Comparison of ENCODE assay signal across 1 cellular context in genomic region chr18:8868779-8869415, GRCh38.
TF ChIP-seq lines count a peak whose summit lies in the region.

No MANE protein-coding gene starts in this region.

TF ChIP-seq in GM23338, 12 proteins besides CTCF, POLR2A, EP300 and RAD21:
- TF ChIP-seq ETS1 (IDR thresholded peaks at IDR 0.05): no peak
- no peak for TF ChIP-seq ZNF462 (CRISPR knock-in tag; IDR thresholded peaks at IDR 0.05)
- no peak for TF ChIP-seq STAT1 (IDR thresholded peaks at IDR 0.05; ENCODE audit: unreplicated experiment)
- TF ChIP-seq REST (IDR thresholded peaks at IDR 0.05; ENCODE audit: unreplicated experiment): no peak
- TF ChIP-seq CREB1 (CRISPR knock-in tag; IDR thresholded peaks at IDR 0.05; ENCODE audit: low read depth): no peak
- no peak for TF ChIP-seq POLR2AphosphoS5 (IDR thresholded peaks at IDR 0.05; ENCODE audit: low read depth)
- no peak for TF ChIP-seq NANOG (IDR thresholded peaks at IDR 0.05; ENCODE audit: borderline replicate concordance)
- no peak for TF ChIP-seq EZH2 (IDR thresholded peaks at IDR 0.05; ENCODE audit: low read depth, unreplicated experiment)
- TF ChIP-seq EZH2phosphoT487 (IDR thresholded peaks at IDR 0.05; ENCODE audit: unreplicated experiment): no peak
- no peak for TF ChIP-seq ZNF114 (CRISPR knock-in tag; IDR thresholded peaks at IDR 0.05)
- no peak for TF ChIP-seq ZNF331 (CRISPR knock-in tag; IDR thresholded peaks at IDR 0.05; ENCODE audit: low read depth)
- no peak for TF ChIP-seq JUNB (IDR thresholded peaks at IDR 0.05; ENCODE audit: unreplicated experiment)
